In the genomic region with DNA sequence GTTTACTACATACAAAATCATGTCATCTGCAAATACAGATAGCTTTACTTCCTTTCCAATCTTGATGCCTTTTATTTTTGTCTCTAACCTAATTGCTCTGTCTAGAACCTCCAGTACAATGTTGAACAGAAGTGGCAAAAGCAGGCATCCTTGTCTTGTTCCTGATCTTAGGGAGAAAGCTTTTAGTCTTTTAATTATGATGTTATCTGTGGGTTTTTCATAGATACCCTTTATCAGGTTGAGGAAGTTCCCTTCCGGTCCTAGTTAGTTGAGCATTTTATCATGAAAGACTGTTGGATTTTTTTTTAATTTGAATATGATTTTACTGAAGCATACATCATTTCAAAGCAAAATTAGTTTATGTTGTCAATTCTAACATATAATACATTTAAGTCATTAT, we compare ENCODE assay signal across 31 cellular contexts.
"Had no signal": no experiment of that assay in that cellular context is flagged by ENCODE, and none has a peak within 500 bp of the region (broad histone marks: within the 10 kb centered on the region; RNA-seq: fewer than 3 reads in every experiment).

No MANE protein-coding gene starts in this region.

- H3K36me3 Mint-ChIP-seq: activated naive CD4-positive, alpha-beta T cell treated with anti-CD3 and anti-CD28 coated beads, Interleukin-2, amount 10 ng/mL, durations not matched to agents 7 days and 5 days; activated naive CD4-positive, alpha-beta T cell treated with anti-CD3 and anti-CD28 coated beads, Interleukin-2, amount 50 U/mL, for 72 hours; activated naive CD8-positive, alpha-beta T cell treated with anti-CD3 and anti-CD28 coated beads, Interleukin-2, amount 10 ng/mL, durations not matched to agents 7 days and 5 days; brain had no signal

- H3K4me3 ChIP-seq: ascending aorta, breast epithelium, cardiac muscle cell, colonic mucosa, gastrocnemius medialis, heart left ventricle had no signal

- H3K27me3 Mint-ChIP-seq: activated CD4-positive, alpha-beta memory T cell treated with anti-CD3 and anti-CD28 coated beads, Interleukin-2, amount 10 ng/mL, durations not matched to agents 7 days and 5 days; activated CD4-positive, alpha-beta T cell treated with anti-CD3 and anti-CD28 coated beads for 36 hours; activated naive CD4-positive, alpha-beta T cell treated with anti-CD3 and anti-CD28 coated beads, Interleukin-2, amount 10 ng/mL, durations not matched to agents 7 days and 5 days; activated T-cell treated with anti-CD3 and anti-CD28 coated beads, Interleukin-2, amount 50 U/mL, for 24 hours; brain had no signal

- DNase-seq: activated CD4-positive, alpha-beta memory T cell treated with anti-CD3 and anti-CD28 coated beads, Interleukin-2, amount 10 ng/mL, durations not matched to agents 7 days and 5 days; activated CD4-positive, alpha-beta T cell treated with anti-CD3 and anti-CD28 coated beads for 36 hours; activated CD4-positive, alpha-beta T cell treated with anti-CD3 and anti-CD28 coated beads, Interleukin-2, amount 10 ng/mL, durations not matched to agents 24 days and 14 days; activated CD4-positive, alpha-beta T cell treated with anti-CD3 and anti-CD28 coated beads, Interleukin-2, amount 50 U/mL, for 4 hours; activated CD4-positive, CD25-positive, alpha-beta regulatory T cell; activated CD4-positive, CD25-positive, alpha-beta regulatory T cell treated with anti-CD3 and anti-CD28 coated beads, Interleukin-2, amount 50 U/mL, for 72 hours; activated CD8-positive, alpha-beta memory T cell treated with anti-CD3 and anti-CD28 coated beads, Interleukin-2, amount 50 U/mL, for 48 hours; activated gamma-delta T cell; activated naive CD4-positive, alpha-beta T cell; activated naive CD4-positive, alpha-beta T cell treated with anti-CD3 and anti-CD28 coated beads, Interleukin-2, amount 10 ng/mL, durations not matched to agents 7 days and 5 days; activated naive CD8-positive, alpha-beta T cell treated with anti-CD3 and anti-CD28 coated beads, Interleukin-2, amount 10 ng/mL, durations not matched to agents 7 days and 5 days; activated T-cell treated with anti-CD3 and anti-CD28 coated beads for 4 hours; activated T-cell treated with anti-CD3 and anti-CD28 coated beads, Interleukin-2, amount 50 U/mL, for 24 hours; activated T-cell treated with anti-CD3 and anti-CD28 coated beads, Interleukin-2, amount 50 U/mL, for 72 hours; central memory CD4-positive, alpha-beta T cell; cerebellar nuclear complex; colonic mucosa; effector CD8-positive, alpha-beta T cell; foreskin fibroblast; gastrocnemius medialis; glutamatergic neuron; heart left ventricle; T-helper 2 cell had no signal

- FAIRE-seq: endothelial cell of umbilical vein had no signal

- H3K27me3 ChIP-seq: ascending aorta, breast epithelium, cardiac muscle cell, colonic mucosa, gastrocnemius medialis, heart left ventricle had no signal

- H3K4me3 Mint-ChIP-seq: activated CD4-positive, alpha-beta memory T cell treated with anti-CD3 and anti-CD28 coated beads, Interleukin-2, amount 10 ng/mL, durations not matched to agents 7 days and 5 days; activated CD4-positive, alpha-beta T cell treated with anti-CD3 and anti-CD28 coated beads for 36 hours; activated CD4-positive, alpha-beta T cell treated with anti-CD3 and anti-CD28 coated beads, Interleukin-2, amount 10 ng/mL, durations not matched to agents 24 days and 14 days; activated naive CD4-positive, alpha-beta T cell treated with anti-CD3 and anti-CD28 coated beads, Interleukin-2, amount 10 ng/mL, durations not matched to agents 7 days and 5 days; activated naive CD8-positive, alpha-beta T cell treated with anti-CD3 and anti-CD28 coated beads, Interleukin-2, amount 10 ng/mL, durations not matched to agents 7 days and 5 days; activated T-cell treated with anti-CD3 and anti-CD28 coated beads, Interleukin-2, amount 50 U/mL, for 24 hours; activated T-cell treated with anti-CD3 and anti-CD28 coated beads, Interleukin-2, amount 50 U/mL, for 72 hours; brain had no signal

- ATAC-seq: activated CD4-positive, alpha-beta T cell treated with anti-CD3 and anti-CD28 coated beads for 36 hours; activated naive CD4-positive, alpha-beta T cell treated with anti-CD3 and anti-CD28 coated beads, Interleukin-2, amount 50 U/mL, for 72 hours; activated T-cell treated with anti-CD3 and anti-CD28 coated beads, Interleukin-2, amount 50 U/mL, for 72 hours; esophagus mucosa; gastrocnemius medialis; heart left ventricle had no signal

- H3K9me3 Mint-ChIP-seq: activated CD4-positive, alpha-beta memory T cell treated with anti-CD3 and anti-CD28 coated beads, Interleukin-2, amount 10 ng/mL, durations not matched to agents 7 days and 5 days; activated CD4-positive, alpha-beta T cell treated with anti-CD3 and anti-CD28 coated beads, Interleukin-2, amount 10 ng/mL, durations not matched to agents 24 days and 14 days; activated naive CD4-positive, alpha-beta T cell treated with anti-CD3 and anti-CD28 coated beads, Interleukin-2, amount 10 ng/mL, durations not matched to agents 7 days and 5 days; activated naive CD4-positive, alpha-beta T cell treated with anti-CD3 and anti-CD28 coated beads, Interleukin-2, amount 50 U/mL, for 72 hours; activated naive CD8-positive, alpha-beta T cell treated with anti-CD3 and anti-CD28 coated beads, Interleukin-2, amount 10 ng/mL, durations not matched to agents 7 days and 5 days; activated T-cell treated with anti-CD3 and anti-CD28 coated beads, Interleukin-2, amount 50 U/mL, for 24 hours; activated T-cell treated with anti-CD3 and anti-CD28 coated beads, Interleukin-2, amount 50 U/mL, for 72 hours; brain had no signal

- H3K9me3 ChIP-seq: ascending aorta, breast epithelium, colonic mucosa, gastrocnemius medialis, heart left ventricle had no signal

- H3K27ac ChIP-seq: ascending aorta, breast epithelium, cardiac muscle cell, colonic mucosa, epithelial cell of prostate, gastrocnemius medialis, heart left ventricle had no signal

- H3K4me1 Mint-ChIP-seq: activated CD4-positive, alpha-beta T cell treated with anti-CD3 and anti-CD28 coated beads for 36 hours; activated CD4-positive, alpha-beta T cell treated with anti-CD3 and anti-CD28 coated beads, Interleukin-2, amount 10 ng/mL, durations not matched to agents 24 days and 14 days; activated naive CD4-positive, alpha-beta T cell treated with anti-CD3 and anti-CD28 coated beads, Interleukin-2, amount 10 ng/mL, durations not matched to agents 7 days and 5 days had no signal

- H3K4me1 ChIP-seq: ascending aorta, breast epithelium, colonic mucosa, gastrocnemius medialis had no signal

- H3K36me3 ChIP-seq: ascending aorta, breast epithelium, cardiac muscle cell, colonic mucosa, gastrocnemius medialis, heart left ventricle had no signal

- H3K27ac Mint-ChIP-seq: activated CD4-positive, alpha-beta memory T cell treated with anti-CD3 and anti-CD28 coated beads, Interleukin-2, amount 10 ng/mL, durations not matched to agents 7 days and 5 days; activated CD4-positive, alpha-beta T cell treated with anti-CD3 and anti-CD28 coated beads for 36 hours; activated CD4-positive, alpha-beta T cell treated with anti-CD3 and anti-CD28 coated beads, Interleukin-2, amount 10 ng/mL, durations not matched to agents 24 days and 14 days; activated naive CD4-positive, alpha-beta T cell treated with anti-CD3 and anti-CD28 coated beads, Interleukin-2, amount 10 ng/mL, durations not matched to agents 7 days and 5 days; activated naive CD4-positive, alpha-beta T cell treated with anti-CD3 and anti-CD28 coated beads, Interleukin-2, amount 50 U/mL, for 72 hours; activated naive CD8-positive, alpha-beta T cell treated with anti-CD3 and anti-CD28 coated beads, Interleukin-2, amount 10 ng/mL, durations not matched to agents 7 days and 5 days; activated T-cell treated with anti-CD3 and anti-CD28 coated beads, Interleukin-2, amount 50 U/mL, for 24 hours; activated T-cell treated with anti-CD3 and anti-CD28 coated beads, Interleukin-2, amount 50 U/mL, for 72 hours; brain had no signal
